Comparison of ENCODE assay signal across 14 cellular contexts in the genomic region with DNA sequence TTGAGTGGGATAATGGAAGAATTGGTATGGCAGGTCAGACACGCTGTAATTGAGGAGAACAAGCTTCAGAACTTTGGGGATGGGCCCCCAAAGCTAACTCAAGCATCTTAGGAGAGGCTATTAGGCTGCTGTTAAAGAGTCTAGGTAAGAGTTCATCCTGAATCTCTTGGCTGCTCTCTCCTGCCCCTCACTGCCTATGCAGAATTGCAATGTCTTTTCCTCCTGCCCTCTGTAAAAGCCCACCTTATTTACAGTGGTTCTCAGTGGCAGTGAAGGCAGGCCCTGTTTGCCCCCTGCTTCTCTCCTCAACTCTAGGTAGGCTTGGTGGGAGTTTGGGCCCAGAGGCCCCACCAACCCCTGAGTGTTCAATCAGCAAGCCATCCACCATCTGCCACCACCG.
"Had no signal": no experiment of that assay in that cellular context is flagged by ENCODE, and none has a peak within 500 bp of the region (broad histone marks: within the 10 kb centered on the region; RNA-seq: fewer than 3 reads in every experiment).

No MANE protein-coding gene starts in this region.

- H3K9me3 ChIP-seq: breast epithelium, right atrium auricular region, tibial nerve had no signal

- H3K27me3 ChIP-seq: breast epithelium, right atrium auricular region, tibial nerve had no signal

- DNase-seq: activated CD4-positive, alpha-beta T cell treated with anti-CD3 and anti-CD28 coated beads for 4 hours; activated CD8-positive, alpha-beta memory T cell treated with anti-CD3 and anti-CD28 coated beads, Interleukin-2, amount 50 U/mL, for 4 hours; activated CD8-positive, alpha-beta T cell treated with anti-CD3 and anti-CD28 coated beads for 36 hours; activated naive CD4-positive, alpha-beta T cell; activated T-cell treated with anti-CD3 and anti-CD28 coated beads, Interleukin-2, amount 50 U/mL, for 72 hours; aorta; natural killer cell; nucleus accumbens; small intestine; T1000 had no signal

- H3K27ac ChIP-seq: breast epithelium, right atrium auricular region, tibial nerve, VCaP had no signal

- H3K4me1 ChIP-seq: breast epithelium, right atrium auricular region, tibial nerve had no signal

- H3K36me3 ChIP-seq: breast epithelium, right atrium auricular region, tibial nerve had no signal

- H3K4me3 ChIP-seq: breast epithelium, right atrium auricular region, tibial nerve had no signal

- FAIRE-seq: small intestine had no signal
